In genomic region chr13:75091707-75092106, GRCh38 we compare ENCODE assay signal across 16 cellular contexts.
DNase-seq lines count a peak whose midpoint lies in the region; ATAC-seq, FAIRE-seq and TF ChIP-seq lines count a peak whose summit lies in the region.
"Had no signal": no experiment of that assay in that cellular context is flagged by ENCODE, and none has a peak within 500 bp of the region (broad histone marks: within the 10 kb centered on the region; RNA-seq: fewer than 3 reads in every experiment).

No MANE protein-coding gene starts in this region.

- no peak for TF ChIP-seq EP300 in H1 (IDR thresholded peaks at IDR 0.05; ENCODE audit: borderline replicate concordance in 1 of 2, low read depth in 2 of 2, low read length in 2 of 2)

- peaks cover under 1% of the 10 kb centered on the region for H3K36me3 Mint-ChIP-seq in neural progenitor cell
- no peaks in the 10 kb centered on the region for H3K36me3 Mint-ChIP-seq in activated naive CD4-positive, alpha-beta T cell treated with anti-CD3 and anti-CD28 coated beads, Interleukin-2, amount 10 ng/mL, durations not matched to agents 7 days and 5 days
- H3K36me3 Mint-ChIP-seq: CD8-positive, alpha-beta T cell had no signal

- H3K4me3 Mint-ChIP-seq in neural progenitor cell, result no peak overlapping the region
- no peak overlapping the region for H3K4me3 Mint-ChIP-seq in activated naive CD4-positive, alpha-beta T cell treated with anti-CD3 and anti-CD28 coated beads, Interleukin-2, amount 10 ng/mL, durations not matched to agents 7 days and 5 days
- H3K4me3 Mint-ChIP-seq: CD8-positive, alpha-beta T cell; HFFc6 had no signal

- no peak overlapping the region for H3K23ac ChIP-seq in H1 (ENCODE audit: insufficient read length)

- no peak overlapping the region for H2BK5ac ChIP-seq in H1 (ENCODE audit: low read depth, low read length)

- H4K20me1 ChIP-seq in H1 (replicated peaks in 1 of 2; ENCODE audit: control insufficient read depth in 1 of 2, insufficient read depth in 2 of 2, low read length in 2 of 2), result no peaks in the 10 kb centered on the region
- no peaks in the 10 kb centered on the region for H4K20me1 ChIP-seq in neural progenitor cell (ENCODE audit: low read depth)

- ATAC-seq in GM21786 (IDR thresholded peaks at IDR 0.05; ENCODE audit: unreplicated experiment) (peak; percentile 49), HG03575 (IDR thresholded peaks at IDR 0.05; ENCODE audit: extremely low read depth, insufficient number of reproducible peaks, low FRiP score, unreplicated experiment) (peak; percentile 32), HG03095 (IDR thresholded peaks at IDR 0.05; ENCODE audit: unreplicated experiment) (no peak)
- ATAC-seq in activated CD4-positive, CD25-positive, alpha-beta regulatory T cell treated with anti-CD3 and anti-CD28 coated beads, Interleukin-2, amount 50 U/mL, for 24 hours, result no peak
- ATAC-seq: CD8-positive, alpha-beta T cell had no signal

- H3K27ac ChIP-seq in H1 (ENCODE audit: low read depth, low read length) (no peak overlapping the region), neural progenitor cell (no peak overlapping the region)

- H3K9me3 Mint-ChIP-seq in neural progenitor cell, result peaks cover 10% of the 10 kb centered on the region
- H3K9me3 Mint-ChIP-seq in activated naive CD4-positive, alpha-beta T cell treated with anti-CD3 and anti-CD28 coated beads, Interleukin-2, amount 10 ng/mL, durations not matched to agents 7 days and 5 days, result no peaks in the 10 kb centered on the region
- H3K9me3 Mint-ChIP-seq: CD8-positive, alpha-beta T cell; HFFc6 had no signal

- H2BK12ac ChIP-seq in H1 (ENCODE audit: low read depth, low read length), result no peak overlapping the region

- H3K4me1 Mint-ChIP-seq in neural progenitor cell, result peaks cover 22% of the 10 kb centered on the region
- no peaks in the 10 kb centered on the region for H3K4me1 Mint-ChIP-seq in activated naive CD4-positive, alpha-beta T cell treated with anti-CD3 and anti-CD28 coated beads, Interleukin-2, amount 10 ng/mL, durations not matched to agents 7 days and 5 days

- H3K4me1 ChIP-seq in H1 (replicated peaks in 1 of 4; ENCODE audit: control insufficient read depth in 3 of 4, insufficient read depth in 4 of 4, low read length in 3 of 4) (no peaks in the 10 kb centered on the region), neural progenitor cell (peaks cover 15% of the 10 kb centered on the region)
- H3K4me1 ChIP-seq: BE2C had no signal

- H3F3A ChIP-seq in neural progenitor cell (ENCODE audit: low read depth), result no peaks in the 10 kb centered on the region

- H3K27me3 ChIP-seq in H1 (replicated peaks in 1 of 4; ENCODE audit: control insufficient read depth in 3 of 4, extremely low read depth in 1 of 4, insufficient read depth in 3 of 4, low read length in 3 of 4), result no peaks in the 10 kb centered on the region
- H3K27me3 ChIP-seq in neural progenitor cell, result no peaks in the 10 kb centered on the region
- H3K27me3 ChIP-seq: BE2C had no signal

- TF ChIP-seq CTCF in H1 (IDR thresholded peaks at IDR 0.05; ENCODE audit: control extremely low read depth in 1 of 3, insufficient read depth in 1 of 3, low read depth in 1 of 3, low read length in 3 of 3) (no peak), neural progenitor cell (IDR thresholded peaks at IDR 0.05) (no peak)

- H3K36me3 ChIP-seq in H1 (ENCODE audit: control insufficient read depth in 2 of 4, insufficient read depth in 4 of 4, low read length in 3 of 4), result no peaks in the 10 kb centered on the region
- no peaks in the 10 kb centered on the region for H3K36me3 ChIP-seq in neural progenitor cell
- H3K36me3 ChIP-seq: BE2C had no signal

- H3K4me3 ChIP-seq in H1 (ENCODE audit: extremely low read depth in 1 of 4, insufficient read depth in 2 of 4, low read depth in 3 of 4, low read length in 4 of 4) (no peak overlapping the region), neural progenitor cell (no peak overlapping the region)

- no peak overlapping the region for H3K4me2 ChIP-seq in H1 (ENCODE audit: insufficient read depth in 1 of 2, low read depth in 2 of 2, low read length in 2 of 2)
- no peak overlapping the region for H3K4me2 ChIP-seq in neural progenitor cell

- no peak for TF ChIP-seq RAD21 in H1 (IDR thresholded peaks at IDR 0.05 in 1 of 2, conservative IDR thresholded peaks at IDR 0.05 in 1 of 2; ENCODE audit: low read depth in 2 of 2, low read length in 2 of 2)

- DNase-seq in H1 (ENCODE audit: low read depth in 1 of 2, low spot score in 2 of 2), result no peak
- DNase-seq in neural progenitor cell (ENCODE audit: low spot score), result no peak
- DNase-seq in NCI-H1436 treated with DMSO at 0.1 percent for 48 hours (lab: John Stamatoyannopoulos, UW), result no peak
- no peak for DNase-seq in activated naive CD4-positive, alpha-beta T cell treated with anti-CD3 and anti-CD28 coated beads, Interleukin-2, amount 10 ng/mL, durations not matched to agents 7 days and 5 days
- DNase-seq: BE2C; CD8-positive, alpha-beta T cell; GF-D8; HFFc6; NCI-H146; NCI-H2107; NCI-H345; NCI-H69 had no signal

- H3K27me3 Mint-ChIP-seq in neural progenitor cell (ENCODE audit: insufficient read depth, low read depth), result no peaks in the 10 kb centered on the region
- no peaks in the 10 kb centered on the region for H3K27me3 Mint-ChIP-seq in activated naive CD4-positive, alpha-beta T cell treated with anti-CD3 and anti-CD28 coated beads, Interleukin-2, amount 10 ng/mL, durations not matched to agents 7 days and 5 days

- H3K27ac Mint-ChIP-seq in neural progenitor cell, result peak overlapping the region; percentile 42
- no peak overlapping the region for H3K27ac Mint-ChIP-seq in activated naive CD4-positive, alpha-beta T cell treated with anti-CD3 and anti-CD28 coated beads, Interleukin-2, amount 10 ng/mL, durations not matched to agents 7 days and 5 days
- H3K27ac Mint-ChIP-seq: CD8-positive, alpha-beta T cell; HFFc6 had no signal

- H2AFZ ChIP-seq in H1 (ENCODE audit: low read length) (0 out of 2 replicates have a peak overlapping the region, but pooled peaks have one; percentile 46), neural progenitor cell (replicated peaks) (peak overlapping the region; percentile 91)

- H2BK120ac ChIP-seq in H1 (replicated peaks; ENCODE audit: low read depth, low read length), result no peak overlapping the region

- H4K91ac ChIP-seq in H1 (replicated peaks; ENCODE audit: insufficient read length, low read length), result no peak overlapping the region

- H2AK5ac ChIP-seq in H1 (ENCODE audit: low read depth, low read length), result no peak overlapping the region

- H3K9ac ChIP-seq in H1 (replicated peaks in 1 of 4; ENCODE audit: extremely low read depth in 1 of 4, low read depth in 3 of 4, low read length in 3 of 4), result no peak overlapping the region
- no peak overlapping the region for H3K9ac ChIP-seq in neural progenitor cell

- POLR2A ChIA-PET in H1 (lab: Charles Lee; ENCODE audit: partially characterized antibody), result interaction anchor here (0.7 kb wide), 1 partner anchor 19 kb away, joined by 3 read pairs; no protein-coding TSS in a partner anchor

- H3K79me2 ChIP-seq in H1 (ENCODE audit: control insufficient read depth in 1 of 2, insufficient read depth in 2 of 2, low read length in 2 of 2) (no peaks in the 10 kb centered on the region), neural progenitor cell (ENCODE audit: low read depth) (no peaks in the 10 kb centered on the region)

- WGBS in H1 (ENCODE audit: extremely low coverage in 1 of 2, insufficient coverage in 1 of 2, insufficient read length in 1 of 2, insufficient replicate concordance in 2 of 2, low coverage in 1 of 2, low lambda C conversion rate in 2 of 2, missing lambda C conversion rate in 1 of 2), 2 experiments, result 88% methylated on average over 2 of the region's 2 CpGs; no CpG with 5 or more reads in 1 of the 2 experiments

- no peak overlapping the region for H2BK20ac ChIP-seq in H1 (ENCODE audit: low read length)

- no peak overlapping the region for H3K18ac ChIP-seq in H1 (ENCODE audit: extremely low read depth, low read length)

- no peak overlapping the region for H4K5ac ChIP-seq in H1 (ENCODE audit: insufficient read length, low read depth, low read length)

- no peak overlapping the region for H4K8ac ChIP-seq in H1 (ENCODE audit: extremely low read depth, insufficient read depth, low read length)

- H3K9me3 ChIP-seq in H1 (ENCODE audit: insufficient read depth in 2 of 2, low read depth in 1 of 2, low read length in 1 of 2) (no peaks in the 10 kb centered on the region), neural progenitor cell (ENCODE audit: low read depth) (no peaks in the 10 kb centered on the region)
- H3K9me3 ChIP-seq: BE2C had no signal

- no peak for FAIRE-seq in H1 (lab: Jason Lieb, UNC)

- no peak overlapping the region for H3K4ac ChIP-seq in H1 (replicated peaks; ENCODE audit: insufficient read length, low read depth, low read length)

- H3K56ac ChIP-seq in H1 (replicated peaks; ENCODE audit: insufficient read length, low read depth, low read length), result no peak overlapping the region

- H3K14ac ChIP-seq in H1 (ENCODE audit: insufficient read length), result no peak overlapping the region

- no peak for TF ChIP-seq POLR2A in H1 (IDR thresholded peaks at IDR 0.05; ENCODE audit: control extremely low read depth in 1 of 2, low read depth in 2 of 2, low read length in 2 of 2)

- H2BK15ac ChIP-seq in H1 (ENCODE audit: low read length), result no peak overlapping the region

- no peaks in the 10 kb centered on the region for H3K23me2 ChIP-seq in H1 (ENCODE audit: low read depth, low read length)

- H3K79me1 ChIP-seq in H1 (ENCODE audit: low read depth, low read length), result no peaks in the 10 kb centered on the region

- CTCF ChIA-PET in H1 (lab: Charles Lee; ENCODE audit: partially characterized antibody), result interaction anchor here (1.1 to 1.4 kb wide), 2 partner anchors 9 to 73 kb away, joined by 3 to 6 read pairs; no protein-coding TSS in a partner anchor
- CTCF ChIA-PET in activated naive CD4-positive, alpha-beta T cell treated with anti-CD3 and anti-CD28 coated beads, Interleukin-2, amount 10 ng/mL, durations not matched to agents 7 days and 5 days (lab: Charles Lee), result no interaction called here

TF ChIP-seq in H1, 55 proteins besides CTCF, POLR2A, EP300 and RAD21 (continues in another document):
- no peak for TF ChIP-seq SIX5 (IDR thresholded peaks at IDR 0.05; ENCODE audit: low read depth, low read length)
- no peak for TF ChIP-seq USF2 (IDR thresholded peaks at IDR 0.05; ENCODE audit: low read length)
- no peak for TF ChIP-seq NANOG (IDR thresholded peaks at IDR 0.05; ENCODE audit: insufficient read depth, low read depth, low read length, poor library complexity, severe bottlenecking)
- no peak for TF ChIP-seq BCL11A (IDR thresholded peaks at IDR 0.05; ENCODE audit: low read depth in 2 of 2, low read length in 2 of 2)
- TF ChIP-seq RBBP5 (IDR thresholded peaks at IDR 0.05; ENCODE audit: borderline replicate concordance, low read depth, low read length), result no peak
- TF ChIP-seq POU5F1 (IDR thresholded peaks at IDR 0.05; ENCODE audit: low read depth, low read length), result no peak

Comparison
In these comparisons a context has a peak if more than half of its experiments do, and no peak if none do; other contexts are left out.
1. ATAC-seq: peak in GM21786 (single experiment) and HG03575 (single experiment); none in HG03095 (single experiment) and activated CD4-positive, CD25-positive, alpha-beta regulatory T cell treated with anti-CD3 and anti-CD28 coated beads, Interleukin-2, amount 50 U/mL, for 24 hours (0 of 2).